In the genomic region with DNA sequence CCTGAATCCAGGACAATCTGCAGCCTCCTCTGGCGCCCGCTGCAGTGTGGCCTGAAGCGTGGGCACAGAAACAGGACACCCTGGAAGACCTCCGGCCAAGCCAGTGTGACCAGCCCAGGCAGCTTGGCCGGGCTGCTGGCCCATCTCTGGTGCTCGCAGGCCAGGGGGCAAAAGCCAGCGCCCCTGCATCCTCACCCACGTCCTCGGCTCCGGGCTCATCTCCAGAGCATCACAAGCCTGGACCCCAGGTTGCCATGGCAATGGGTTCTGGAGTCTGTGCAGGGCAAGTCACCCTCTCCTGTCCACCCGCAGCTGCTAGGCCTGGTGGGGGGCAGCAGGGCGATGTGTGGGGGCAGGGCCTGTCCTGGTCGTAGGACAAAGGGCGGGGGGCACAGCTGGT, we compare ENCODE assay signal across 10 cellular contexts. TPM values are rescaled to one million over a fixed set of nuclear protein-coding genes. Genes with fewer than 3 reads are reported as not detected.
DNase-seq lines count a peak whose midpoint lies in the region; ATAC-seq, FAIRE-seq and TF ChIP-seq lines count a peak whose summit lies in the region.
"Had no signal": no experiment of that assay in that cellular context is flagged by ENCODE, and none has a peak within 500 bp of the region (broad histone marks: within the 10 kb centered on the region; RNA-seq: fewer than 3 reads in every experiment).

No MANE protein-coding gene starts in this region.

- CTCF ChIA-PET in K562 (lab: Yijun Ruan, JAX; ENCODE audit: low intra/inter-chr PET ratio), result no interaction called here

- no peak for FAIRE-seq in K562 (lab: Jason Lieb, UNC)

- 0 out of 2 replicates have a peak, but pooled peaks cover 3% of the 10 kb centered on the region for H3K27me3 ChIP-seq in OCI-LY3 (ENCODE audit: low read depth, low read length)
- H3K27me3 ChIP-seq in K562 (ENCODE audit: control insufficient read depth in 2 of 2, insufficient read depth in 2 of 2, low read length in 2 of 2), result no peaks in the 10 kb centered on the region
- H3K27me3 ChIP-seq: adrenal gland had no signal

- H3K4me2 ChIP-seq in OCI-LY3 (ENCODE audit: low read length), result peak overlapping the region; percentile 52; the same call in 1 of the 2 replicates
- no peak overlapping the region for H3K4me2 ChIP-seq in K562 (ENCODE audit: insufficient read depth, low read length)

- TF ChIP-seq CTCF in OCI-LY3 (IDR thresholded peaks at IDR 0.05; ENCODE audit: low read depth, low read length) (no peak), K562 (IDR thresholded peaks at IDR 0.05 in 2 of 3, conservative IDR thresholded peaks at IDR 0.05 in 1 of 3; ENCODE audit: insufficient read depth in 2 of 3, low read depth in 1 of 3, low read length in 3 of 3) (no peak)

- H3K79me2 ChIP-seq in OCI-LY3 (ENCODE audit: low read length) (no peaks in the 10 kb centered on the region), K562 (ENCODE audit: control insufficient read depth, insufficient read depth, low read length) (no peaks in the 10 kb centered on the region)

- H3K4me1 ChIP-seq in OCI-LY3 (ENCODE audit: low read length) (peaks cover 31% of the 10 kb centered on the region), K562 (replicated peaks in 1 of 2; ENCODE audit: control insufficient read depth in 2 of 2, insufficient read depth in 2 of 2, low read length in 2 of 2) (peaks cover 32 to 50% of the 10 kb centered on the region in 2 experiments; a peak in 4 of 5 replicates)

- H4K20me1 ChIP-seq in OCI-LY3 (ENCODE audit: insufficient read depth, low read length) (no peaks in the 10 kb centered on the region), K562 (replicated peaks; ENCODE audit: control insufficient read depth, insufficient read depth, low read length) (no peaks in the 10 kb centered on the region)

- ATAC-seq in K562, result no peak

- POLR2A ChIA-PET in K562 (lab: Yijun Ruan, JAX), result interaction anchor here (0.6 to 1.8 kb wide), 3 partner anchors 37 to 476 kb away, joined by 3 to 8 read pairs (median 3); no protein-coding TSS in a partner anchor

- H3K9me1 ChIP-seq in K562 (ENCODE audit: control insufficient read depth, insufficient read depth, low read length), result no peaks in the 10 kb centered on the region

- H3K9ac ChIP-seq in OCI-LY3 (ENCODE audit: low read length), result no peak overlapping the region
- H3K9ac ChIP-seq in K562 (ENCODE audit: insufficient read depth in 1 of 2, low read depth in 2 of 2, low read length in 2 of 2), result peak overlapping the region in 1 of 2 experiments; percentile 73; a peak in 1 of 4 replicates

- H3K27ac ChIP-seq in OCI-LY3 (ENCODE audit: low read length), result no peak overlapping the region
- no peak overlapping the region; the same call in 2 of the 3 replicates for H3K27ac ChIP-seq in K562 (ENCODE audit: extremely low read depth, low read depth, low read length)
- H3K27ac ChIP-seq in temporal lobe (ENCODE audit: low read depth, low read length), result peak overlapping the region; percentile 88

- H3K9me3 ChIP-seq in OCI-LY3 (ENCODE audit: insufficient read depth, low read length) (no peaks in the 10 kb centered on the region), K562 (replicated peaks; ENCODE audit: control insufficient read depth, insufficient read depth, low read depth, low read length) (no peaks in the 10 kb centered on the region)
- H3K9me3 ChIP-seq: adrenal gland had no signal

- DNase-seq in K562 (ENCODE audit: extremely low read depth in 1 of 4, low spot score in 3 of 4), result no peak
- peak; percentile 24 for DNase-seq in left kidney (ENCODE audit: low read depth, low spot score)
- DNase-seq in DMS153 treated with DMSO at 0.1 percent for 48 hours (lab: John Stamatoyannopoulos, UW; ENCODE audit: unreplicated experiment), result no peak
- no peak for DNase-seq in COLO668 (lab: John Stamatoyannopoulos, UW; ENCODE audit: unreplicated experiment)
- no peak for DNase-seq in OCI-M2 (lab: John Stamatoyannopoulos, UW; ENCODE audit: unreplicated experiment)
- DNase-seq: hippocampal formation, NCI-H2029 treated with DMSO at 0.1 percent for 48 hours had no signal

- TF ChIP-seq RAD21 in K562 (CRISPR knock-in tag; conservative IDR thresholded peaks at IDR 0.05 in 1 of 2, IDR thresholded peaks at IDR 0.05 in 1 of 2), result no peak

- in situ Hi-C loops in K562 (cut with MboI), result no loop called here

- TF ChIP-seq POLR2A in K562 (conservative IDR thresholded peaks at IDR 0.05), result no peak

- H3K4me3 ChIP-seq in OCI-LY3 (ENCODE audit: low read length) (no peak overlapping the region), K562 (no peak overlapping the region)

- H3K36me3 ChIP-seq in OCI-LY3 (replicated peaks; ENCODE audit: low read depth, low read length), result no peaks in the 10 kb centered on the region
- H3K36me3 ChIP-seq in K562 (ENCODE audit: control insufficient read depth, insufficient read depth, low read length), result no peaks in the 10 kb centered on the region
- H3K36me3 ChIP-seq: adrenal gland had no signal

- TF ChIP-seq EP300 in K562 (IDR thresholded peaks at IDR 0.05; ENCODE audit: low read length), result no peak

- 67% methylated on average over 8 of the region's 14 CpGs for WGBS in K562 (ENCODE audit: insufficient coverage, low coverage, missing lambda C conversion rate)

- no TSS peak for BruUV-seq in K562 (replicated peaks; lab: Mats Ljungman, UMichigan)

- H2AFZ ChIP-seq in OCI-LY3 (ENCODE audit: low read depth, low read length) (no peak overlapping the region), K562 (ENCODE audit: low read depth, low read length) (no peak overlapping the region)

- intact Hi-C loops in K562 (cut with micrococcal nuclease), result no loop called here

TF ChIP-seq in K562, 482 proteins besides CTCF, POLR2A, EP300 and RAD21 (continues in another document):
- TF ChIP-seq SRSF3 (IDR thresholded peaks at IDR 0.05; ENCODE audit: insufficient read depth, low read length) (no peak), ZNF583 (CRISPR knock-in tag; IDR thresholded peaks at IDR 0.05) (no peak), NCOA2 (IDR thresholded peaks at IDR 0.05; ENCODE audit: partially characterized antibody in 2 of 2) (no peak), RHOXF2B (CRISPR knock-in tag; conservative IDR thresholded peaks at IDR 0.05) (no peak), ZNF589 (CRISPR knock-in tag; IDR thresholded peaks at IDR 0.05; ENCODE audit: low read depth) (no peak), BCL6 (CRISPR knock-in tag; IDR thresholded peaks at IDR 0.05) (no peak), SREBF2 (CRISPR knock-in tag; IDR thresholded peaks at IDR 0.05) (no peak), ATF4 (CRISPR knock-in tag; IDR thresholded peaks at IDR 0.05) (no peak), RBFOX2 (IDR thresholded peaks at IDR 0.05; ENCODE audit: low read depth, low read length) (peak; percentile 3; the same call in 1 of the 2 replicates), TRIM28 (IDR thresholded peaks at IDR 0.05) (no peak), RFX1 (IDR thresholded peaks at IDR 0.05) (peak; percentile 77), PHF20 (IDR thresholded peaks at IDR 0.05; ENCODE audit: partially characterized antibody) (no peak), HNRNPK (IDR thresholded peaks at IDR 0.05; ENCODE audit: low read depth, low read length, poor library complexity, severe bottlenecking) (no peak)
- TF ChIP-seq, protein P1, sequence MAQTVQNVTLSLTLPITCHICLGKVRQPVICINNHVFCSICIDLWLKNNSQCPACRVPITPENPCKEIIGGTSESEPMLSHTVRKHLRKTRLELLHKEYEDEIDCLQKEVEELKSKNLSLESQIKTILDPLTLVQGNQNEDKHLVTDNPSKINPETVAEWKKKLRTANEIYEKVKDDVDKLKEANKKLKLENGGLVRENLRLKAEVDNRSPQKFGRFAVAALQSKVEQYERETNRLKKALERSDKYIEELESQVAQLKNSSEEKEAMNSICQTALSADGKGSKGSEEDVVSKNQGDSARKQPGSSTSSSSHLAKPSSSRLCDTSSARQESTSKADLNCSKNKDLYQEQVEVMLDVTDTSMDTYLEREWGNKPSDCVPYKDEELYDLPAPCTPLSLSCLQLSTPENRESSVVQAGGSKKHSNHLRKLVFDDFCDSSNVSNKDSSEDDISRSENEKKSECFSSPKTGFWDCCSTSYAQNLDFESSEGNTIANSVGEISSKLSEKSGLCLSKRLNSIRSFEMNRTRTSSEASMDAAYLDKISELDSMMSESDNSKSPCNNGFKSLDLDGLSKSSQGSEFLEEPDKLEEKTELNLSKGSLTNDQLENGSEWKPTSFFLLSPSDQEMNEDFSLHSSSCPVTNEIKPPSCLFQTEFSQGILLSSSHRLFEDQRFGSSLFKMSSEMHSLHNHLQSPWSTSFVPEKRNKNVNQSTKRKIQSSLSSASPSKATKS (CRISPR knock-in tag; IDR thresholded peaks at IDR 0.05), result no peak
- TF ChIP-seq, protein P2, sequence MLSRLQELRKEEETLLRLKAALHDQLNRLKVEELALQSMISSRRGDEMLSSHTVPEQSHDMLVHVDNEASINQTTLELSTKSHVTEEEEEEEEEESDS (CRISPR knock-in tag; IDR thresholded peaks at IDR 0.05), result no peak

RNA-seq across cellular contexts. Expression of gene PDGFB, which starts 9.3 kb away (rescaled TPM):
- total RNA-seq in K562 (2011; cell fraction: chromatin; rRNA removed; ENCODE audit: low replicate concordance), result 4.7 and 16.7 TPM in 2 replicates
- 12.4 and 26.7 TPM in 2 replicates for total RNA-seq in K562 (2011; cell fraction: nucleolus; rRNA removed)
- total RNA-seq in K562 (2011; cell fraction: nucleoplasm; rRNA removed), result 8.9 and 13.1 TPM in 2 replicates
- total RNA-seq in K562 (2014; rRNA removed) (0.69 and 1.1 TPM in 2 replicates), K562 (2014; rRNA removed; fragmentation: Illumina TruSeq; extraction: Trizol) (0.13 and 0.22 TPM in 2 replicates), K562 (2015; rRNA removed; fragmentation: Illumina TruSeq; extraction: Trizol) (0.11 TPM in 1 of 2 replicates, not detected in the other), K562 (2021) (1.2 and 1.4 TPM in 2 replicates), temporal lobe (4.4 TPM)
- polyA plus RNA-seq in K562 (2011; rRNA removed) (3.6 and 4.0 TPM in 2 replicates), K562 (2014; fragmentation: Illumina TruSeq; extraction: Trizol) (0.40 and 0.89 TPM in 2 replicates), K562 (2014; fragmentation: Nextera tagmentation; extraction: Ambion mirVana) (under 1 TPM; 0.07 to 0.15 TPM), K562 (2014; rRNA removed) (0.50 and 0.56 TPM in 2 replicates)
- 4.9 and 8.7 TPM in 2 replicates for polyA plus RNA-seq in K562 (2011; cell fraction: cytosol; rRNA removed)
- polyA plus RNA-seq in K562 (2011; cell fraction: nucleus; rRNA removed), result 8.4 and 18.7 TPM in 2 replicates
- 0.32 and 1.7 TPM in 2 replicates for polyA plus RNA-seq in K562 (2012)
- 3.8 and 6.7 TPM in 2 replicates for polyA minus RNA-seq in K562 (2011; rRNA and poly(A)+ RNA removed)
- polyA minus RNA-seq in K562 (2011; cell fraction: cytosol; rRNA and poly(A)+ RNA removed), result 7.7 and 8.4 TPM in 2 replicates
- polyA minus RNA-seq in K562 (2011; cell fraction: nucleus; rRNA and poly(A)+ RNA removed), result 3.2 and 4.0 TPM in 2 replicates
